ENCODE assay signal across 1 cellular context in genomic region chr1:177137814-177138213, GRCh38.
TF ChIP-seq lines count a peak whose summit lies in the region.

No MANE protein-coding gene starts in this region.

TF ChIP-seq in GM23338, 12 proteins besides CTCF, POLR2A, EP300 and RAD21 (continued from another document):
- no peak for TF ChIP-seq REST (IDR thresholded peaks at IDR 0.05; ENCODE audit: unreplicated experiment)
- no peak for TF ChIP-seq CREB1 (CRISPR knock-in tag; IDR thresholded peaks at IDR 0.05; ENCODE audit: low read depth)
- no peak for TF ChIP-seq JUNB (IDR thresholded peaks at IDR 0.05; ENCODE audit: unreplicated experiment)
- TF ChIP-seq NANOG (IDR thresholded peaks at IDR 0.05; ENCODE audit: borderline replicate concordance), result no peak
- TF ChIP-seq STAT1 (IDR thresholded peaks at IDR 0.05; ENCODE audit: unreplicated experiment), result no peak
- TF ChIP-seq ZNF331 (CRISPR knock-in tag; IDR thresholded peaks at IDR 0.05; ENCODE audit: low read depth), result no peak
